8 cellular contexts compared by ENCODE assay signal in genomic region chr1:239898067-239898730, GRCh38.
DNase-seq lines count a peak whose midpoint lies in the region; ATAC-seq and TF ChIP-seq lines count a peak whose summit lies in the region.

No MANE protein-coding gene starts in this region.

- no peak overlapping the region for H3K27ac Mint-ChIP-seq in activated naive CD8-positive, alpha-beta T cell treated with anti-CD3 and anti-CD28 coated beads, Interleukin-2, amount 10 ng/mL, durations not matched to agents 7 days and 5 days

- H3K27me3 ChIP-seq in prostate gland (replicated peaks; ENCODE audit: insufficient read depth) (no peaks in the 10 kb centered on the region), aorta (ENCODE audit: control insufficient read depth in 1 of 2, insufficient read depth in 2 of 2, low read length in 1 of 2) (no peaks in the 10 kb centered on the region)

- ATAC-seq in HG02571 (IDR thresholded peaks at IDR 0.05; ENCODE audit: unreplicated experiment) (peak; percentile 90), SK-N-SH treated with all-trans-retinoic acid at 6 μM for 48 hours (peak; percentile 96), aorta (ENCODE audit: low FRiP score) (peak; percentile 91)
- peak; percentile 96 for ATAC-seq in activated naive CD8-positive, alpha-beta T cell treated with anti-CD3 and anti-CD28 coated beads, Interleukin-2, amount 10 ng/mL, durations not matched to agents 7 days and 5 days (ENCODE audit: low read depth)

- H3K4me3 ChIP-seq in prostate gland = no peak overlapping the region
- H3K4me3 ChIP-seq in aorta (ENCODE audit: low read length in 2 of 2) = peak overlapping the region in 1 of 2 donors; percentile 18

- TF ChIP-seq CTCF in GM10266 (IDR thresholded peaks at IDR 0.05; ENCODE audit: control insufficient read depth, insufficient read depth, low read depth, missing control alignments) = peak; percentile 94
- TF ChIP-seq CTCF in prostate gland (IDR thresholded peaks at IDR 0.05) = peak; percentile 86 to 98 (median 94)

- no peaks in the 10 kb centered on the region for H3K36me3 ChIP-seq in prostate gland
- no peaks in the 10 kb centered on the region for H3K36me3 ChIP-seq in aorta (ENCODE audit: control insufficient read depth in 1 of 2, insufficient read depth in 2 of 2, low read length in 1 of 2)

- H3K4me1 ChIP-seq in prostate gland (replicated peaks) (no peaks in the 10 kb centered on the region), aorta (ENCODE audit: control insufficient read depth in 1 of 2, insufficient read depth in 2 of 2, low read length in 2 of 2) (no peaks in the 10 kb centered on the region)

- peaks cover 5% of the 10 kb centered on the region for H3K27me3 Mint-ChIP-seq in activated naive CD8-positive, alpha-beta T cell treated with anti-CD3 and anti-CD28 coated beads, Interleukin-2, amount 10 ng/mL, durations not matched to agents 7 days and 5 days

- 18% methylated on average over 15 of the region's 15 CpGs for WGBS in prostate gland
- WGBS in aorta, 2 donors = 7 to 9% methylated on average over 15 of the region's 15 CpGs

- no peaks in the 10 kb centered on the region for H3K36me3 Mint-ChIP-seq in activated naive CD8-positive, alpha-beta T cell treated with anti-CD3 and anti-CD28 coated beads, Interleukin-2, amount 10 ng/mL, durations not matched to agents 7 days and 5 days

- no peaks in the 10 kb centered on the region for H3K9me3 Mint-ChIP-seq in activated naive CD8-positive, alpha-beta T cell treated with anti-CD3 and anti-CD28 coated beads, Interleukin-2, amount 10 ng/mL, durations not matched to agents 7 days and 5 days

- peak overlapping the region; percentile 22 for H3K4me3 Mint-ChIP-seq in activated naive CD8-positive, alpha-beta T cell treated with anti-CD3 and anti-CD28 coated beads, Interleukin-2, amount 10 ng/mL, durations not matched to agents 7 days and 5 days

- POLR2A ChIA-PET in activated naive CD8-positive, alpha-beta T cell treated with anti-CD3 and anti-CD28 coated beads, Interleukin-2, amount 10 ng/mL, durations not matched to agents 7 days and 5 days (lab: Charles Lee) = interaction anchor here (1.4 kb wide), 1 partner anchor 311 kb away, joined by 7 read pairs; no protein-coding TSS in a partner anchor

- H3K9me3 ChIP-seq in prostate gland = no peaks in the 10 kb centered on the region
- H3K9me3 ChIP-seq in aorta (ENCODE audit: control insufficient read depth, low read length) = no peaks in the 10 kb centered on the region

- intact Hi-C loops in cardiac septum (cut with DNase I) = loop anchor here (5.0 to 10.0 kb wide), 2 partner anchors 423 to 491 kb away; no protein-coding TSS in a partner anchor
- intact Hi-C loops in prostate gland (cut with DNase I) = loop anchor here (5.0 to 10.0 kb wide), 2 partner anchors 496 to 1643 kb away; no protein-coding TSS in a partner anchor
- intact Hi-C loops in aorta (cut with DNase I) = loop anchor here (2.0 to 10.0 kb wide), 4 partner anchors 83 to 511 kb away; partner anchors contain the start of gene CHRM3 (in 1 of the 2)

- peak; percentile 62 for DNase-seq in GM10266 (ENCODE audit: extremely low spot score)
- DNase-seq in MV-4-11 (lab: John Stamatoyannopoulos, UW) = peak; percentile 76
- DNase-seq in activated naive CD8-positive, alpha-beta T cell treated with anti-CD3 and anti-CD28 coated beads, Interleukin-2, amount 10 ng/mL, durations not matched to agents 7 days and 5 days = peak; percentile 56
- DNase-seq in cardiac septum (ENCODE audit: low spot score) = peak; percentile 90
- peak; percentile 81 for DNase-seq in prostate gland (ENCODE audit: low spot score)
- DNase-seq in aorta = peak; percentile 80 to 83

- H3K27ac ChIP-seq in prostate gland (no peak overlapping the region), aorta (ENCODE audit: low read depth in 1 of 2, low read length in 2 of 2) (no peak overlapping the region)

- H3K4me1 Mint-ChIP-seq in activated naive CD8-positive, alpha-beta T cell treated with anti-CD3 and anti-CD28 coated beads, Interleukin-2, amount 10 ng/mL, durations not matched to agents 7 days and 5 days = peaks cover 8% of the 10 kb centered on the region

- no peak for TF ChIP-seq POLR2A in prostate gland (IDR thresholded peaks at IDR 0.05)

TF ChIP-seq in SK-N-SH treated with all-trans-retinoic acid at 6 μM for 48 hours, 23 proteins besides CTCF, POLR2A, EP300 and RAD21:
- TF ChIP-seq ZC3H10 (CRISPR knock-in tag; IDR thresholded peaks at IDR 0.05) = peak; percentile 18; the same call in 1 of the 2 replicates
- TF ChIP-seq RARB (CRISPR knock-in tag; IDR thresholded peaks at IDR 0.05) = no peak; the same call in 1 of the 2 replicates
